In the genomic region with DNA sequence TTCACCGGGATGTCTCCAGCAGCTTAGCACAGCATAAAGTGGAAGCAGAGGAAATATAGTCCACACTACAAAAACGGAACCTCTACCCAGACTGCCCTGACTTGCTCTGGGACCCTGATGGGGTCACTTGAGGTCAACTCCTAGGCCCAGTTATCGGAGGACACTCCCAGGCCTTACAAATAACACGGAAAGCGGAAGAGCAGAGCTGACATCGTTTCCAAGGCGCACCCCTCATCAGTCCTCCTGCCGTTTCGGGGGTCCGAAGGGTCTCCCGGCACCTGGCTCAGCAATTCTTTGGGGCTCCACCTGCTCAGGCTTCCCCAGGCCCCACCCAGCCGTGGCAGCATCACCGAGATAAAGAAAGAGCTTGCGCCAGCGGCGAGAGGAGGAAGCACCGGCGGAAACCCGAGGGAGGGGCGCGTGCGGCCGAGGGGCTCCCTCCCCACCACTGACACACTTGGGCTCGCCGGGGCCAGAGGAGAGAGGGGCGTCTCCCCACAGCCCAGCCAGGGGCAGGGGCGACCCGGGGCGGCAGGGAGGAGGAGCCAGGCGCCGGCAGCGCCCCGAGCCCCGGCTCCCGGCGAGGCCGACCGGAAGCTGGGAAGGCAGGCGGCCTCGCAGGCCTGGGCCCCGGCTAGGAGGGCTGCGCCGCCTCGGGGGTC, we compare ENCODE assay signal across 8 cellular contexts. TPM values are rescaled to one million over a fixed set of nuclear protein-coding genes. Genes with fewer than 3 reads are reported as not detected.
DNase-seq lines count a peak whose midpoint lies in the region; ATAC-seq and TF ChIP-seq lines count a peak whose summit lies in the region.

No MANE protein-coding gene starts in this region.

- peak overlapping the region; percentile 75 for H3K4me3 ChIP-seq in HUES6 (ENCODE audit: low read depth, low read length)

- H3K27ac Mint-ChIP-seq in activated B cell treated with CpG ODN at 0.5 μM for 24 hours, result peak overlapping the region; percentile 95

- no peak for TF ChIP-seq CTCF in activated B cell treated with CpG ODN at 0.5 μM for 24 hours (IDR thresholded peaks at IDR 0.05)

- H3K36me3 ChIP-seq in HUES6 (ENCODE audit: control insufficient read depth, insufficient read depth, low read length), result peaks cover 14% of the 10 kb centered on the region; the same call in 1 of the 2 replicates

- peaks cover 11% of the 10 kb centered on the region for H3K4me1 ChIP-seq in HUES6 (ENCODE audit: control insufficient read depth, insufficient read depth, low read length)

- H3K27me3 Mint-ChIP-seq in activated B cell treated with CpG ODN at 0.5 μM for 24 hours, result no peaks in the 10 kb centered on the region

- H3K9ac ChIP-seq in HUES6 (ENCODE audit: low read length), result peak overlapping the region; percentile 63

- intact Hi-C loops in activated B cell treated with CpG ODN at 0.5 μM for 24 hours (cut with micrococcal nuclease), result loop anchor here (1.0 to 5.0 kb wide), 5 partner anchors 10 to 542 kb away; a partner anchor contains a TSS

- peak overlapping the region; percentile 91 for H3K4me3 Mint-ChIP-seq in activated B cell treated with CpG ODN at 0.5 μM for 24 hours

- ATAC-seq in activated B cell treated with CpG ODN at 0.5 μM for 24 hours (ENCODE audit: low read depth), result peak; percentile 19

- no peaks in the 10 kb centered on the region for H3K9me3 Mint-ChIP-seq in activated B cell treated with CpG ODN at 0.5 μM for 24 hours

- no peaks in the 10 kb centered on the region for H3K27me3 ChIP-seq in HUES6 (ENCODE audit: control insufficient read depth, insufficient read depth, low read length)

- POLR2A ChIA-PET in activated B cell treated with CpG ODN at 0.5 μM for 24 hours (lab: Charles Lee), result interaction anchor here (0.6 to 2.1 kb wide), 11 partner anchors 10 to 1895 kb away, joined by 3 to 10 read pairs (median 4); a partner anchor contains a TSS

- peaks cover 29% of the 10 kb centered on the region for H3K36me3 Mint-ChIP-seq in activated B cell treated with CpG ODN at 0.5 μM for 24 hours (ENCODE audit: low read depth)

- peaks cover 36% of the 10 kb centered on the region for H3K4me1 Mint-ChIP-seq in activated B cell treated with CpG ODN at 0.5 μM for 24 hours

- no peaks in the 10 kb centered on the region for H3K9me3 ChIP-seq in HUES6 (ENCODE audit: control insufficient read depth, insufficient read depth, low read depth, low read length)

- no peak overlapping the region for H3K27ac ChIP-seq in HUES6 (ENCODE audit: low read depth, low read length)
- peak overlapping the region; percentile 8 for H3K27ac ChIP-seq in caudate nucleus (ENCODE audit: low read depth, low read length)

- CTCF ChIA-PET in activated B cell treated with CpG ODN at 0.5 μM for 24 hours (lab: Charles Lee), result interaction anchor here (1.0 to 1.7 kb wide), 3 partner anchors 13 to 209 kb away, joined by 3 to 8 read pairs (median 4); a partner anchor contains a TSS

- peak; percentile 55 for DNase-seq in DMS153 treated with DMSO at 0.1 percent for 48 hours (lab: John Stamatoyannopoulos, UW; ENCODE audit: unreplicated experiment)
- no peak for DNase-seq in DMS153 (lab: John Stamatoyannopoulos, UW)
- DNase-seq in activated B cell treated with CpG ODN at 0.5 μM for 24 hours, result peak; percentile 60
- peak in 39 of 61 donors; percentile 10 to 75 (median 47) for DNase-seq in caudate nucleus (lab: John Stamatoyannopoulos, UW)
- DNase-seq in kidney tubule cell (ENCODE audit: low spot score), result peak; percentile 49
- peak; percentile 39 to 43 for DNase-seq in stimulated activated CD4-positive, alpha-beta T cell treated with anti-CD3 and anti-CD28 coated beads, Interleukin-1b, Interleukin-23, amount 100 ng/mL, for 4 hours (ENCODE audit: low read depth in 2 of 2)
- no peak for DNase-seq in NCI-H526 treated with DMSO at 0.1 percent for 48 hours (lab: John Stamatoyannopoulos, UW)

RNA-seq across cellular contexts. Expression of a gene that starts 0.7 kb away (rescaled TPM):
- 74.6 and 86.6 TPM in 2 replicates for total RNA-seq in activated B cell treated with CpG ODN at 0.5 μM for 24 hours

RNA-seq across cellular contexts. Expression of a gene that starts 10.0 kb away (rescaled TPM):
- total RNA-seq in activated B cell treated with CpG ODN at 0.5 μM for 24 hours, result 55.3 and 62.6 TPM in 2 replicates

RNA-seq across cellular contexts. Expression of a gene that starts 44.0 kb away (rescaled TPM):
- total RNA-seq in activated B cell treated with CpG ODN at 0.5 μM for 24 hours, result 0.11 and 0.15 TPM in 2 replicates

RNA-seq across cellular contexts. Expression of a gene that starts 58.8 kb away (rescaled TPM):
- total RNA-seq in activated B cell treated with CpG ODN at 0.5 μM for 24 hours, result 30.0 and 42.4 TPM in 2 replicates

Comparison
In these comparisons a context has a peak if more than half of its experiments do, and no peak if none do; other contexts are left out.
1. DNase-seq: peak in DMS153 treated with DMSO at 0.1 percent for 48 hours (single experiment), activated B cell treated with CpG ODN at 0.5 μM for 24 hours (single experiment), caudate nucleus (39 of 61), kidney tubule cell (single experiment) and stimulated activated CD4-positive, alpha-beta T cell treated with anti-CD3 and anti-CD28 coated beads, Interleukin-1b, Interleukin-23, amount 100 ng/mL, for 4 hours (2 of 2); none in DMS153 (single experiment) and NCI-H526 treated with DMSO at 0.1 percent for 48 hours (single experiment).